ENCODE assay signal across 32 cellular contexts in the genomic region with DNA sequence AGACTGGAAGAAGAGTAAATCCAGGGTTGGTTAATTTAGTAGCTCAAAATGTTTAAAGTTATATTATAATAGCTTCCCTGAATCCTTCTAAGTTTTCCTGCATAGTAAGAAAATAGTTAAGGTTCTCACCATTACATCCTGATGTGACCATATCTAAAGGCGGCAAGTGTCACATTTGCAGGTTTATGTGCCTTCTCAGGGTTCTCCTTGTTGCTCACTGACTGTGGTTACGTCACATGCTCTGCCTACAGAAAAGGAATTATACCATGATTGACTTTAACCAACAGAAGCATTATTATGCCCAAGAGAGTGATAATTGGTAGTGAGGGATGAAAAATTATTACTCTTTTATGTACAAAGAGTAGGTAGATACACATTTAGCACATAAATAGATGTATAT.
"Had no signal": no experiment of that assay in that cellular context is flagged by ENCODE, and none has a peak within 500 bp of the region (broad histone marks: within the 10 kb centered on the region; RNA-seq: fewer than 3 reads in every experiment).

No MANE protein-coding gene starts in this region.

- H3K9me3 Mint-ChIP-seq: activated B cell treated with CpG ODN at 0.5 μM for 24 hours; activated CD4-positive, alpha-beta memory T cell treated with anti-CD3 and anti-CD28 coated beads for 36 hours; activated naive CD4-positive, alpha-beta T cell treated with anti-CD3 and anti-CD28 coated beads, Interleukin-2, amount 10 ng/mL, durations not matched to agents 7 days and 5 days; activated naive CD4-positive, alpha-beta T cell treated with anti-CD3 and anti-CD28 coated beads, Interleukin-2, amount 50 U/mL, for 72 hours; activated naive CD8-positive, alpha-beta T cell treated with anti-CD3 and anti-CD28 coated beads, Interleukin-2, amount 10 ng/mL, durations not matched to agents 7 days and 5 days; activated T-cell treated with anti-CD3 and anti-CD28 coated beads, Interleukin-2, amount 50 U/mL, for 24 hours; activated T-cell treated with anti-CD3 and anti-CD28 coated beads, Interleukin-2, amount 50 U/mL, for 72 hours; brain; T-helper 2 cell treated with Interferon-gamma antibody and Interleukin-4, amounts not matched to agents 5 μg/mL and 100 μg/mL, for 36 hours had no signal

- H3K36me3 ChIP-seq: ascending aorta, breast epithelium, cardiac muscle cell, colonic mucosa, esophagus squamous epithelium, gastroesophageal sphincter, heart right ventricle, WERI-Rb-1 had no signal

- H3K4me3 Mint-ChIP-seq: activated B cell treated with CpG ODN at 0.5 μM for 24 hours; activated CD4-positive, alpha-beta memory T cell treated with anti-CD3 and anti-CD28 coated beads for 36 hours; activated CD4-positive, alpha-beta T cell treated with anti-CD3 and anti-CD28 coated beads for 36 hours; activated CD4-positive, alpha-beta T cell treated with anti-CD3 and anti-CD28 coated beads, Interleukin-2, amount 10 ng/mL, durations not matched to agents 24 days and 14 days; activated CD8-positive, alpha-beta memory T cell treated with anti-CD3 and anti-CD28 coated beads, Interleukin-2, amount 10 ng/mL, durations not matched to agents 7 days and 5 days; activated CD8-positive, alpha-beta T cell treated with anti-CD3 and anti-CD28 coated beads, Interleukin-2, amount 10 ng/mL, durations not matched to agents 7 days and 5 days; activated naive CD4-positive, alpha-beta T cell treated with anti-CD3 and anti-CD28 coated beads, Interleukin-2, amount 10 ng/mL, durations not matched to agents 7 days and 5 days; activated naive CD8-positive, alpha-beta T cell treated with anti-CD3 and anti-CD28 coated beads, Interleukin-2, amount 10 ng/mL, durations not matched to agents 7 days and 5 days; activated T-cell treated with anti-CD3 and anti-CD28 coated beads, Interleukin-2, amount 50 U/mL, for 24 hours; activated T-cell treated with anti-CD3 and anti-CD28 coated beads, Interleukin-2, amount 50 U/mL, for 72 hours; brain; T-helper 2 cell treated with Interferon-gamma antibody and Interleukin-4, amounts not matched to agents 5 μg/mL and 100 μg/mL, for 36 hours had no signal

- H3K27ac ChIP-seq: ascending aorta, breast epithelium, cardiac muscle cell, colonic mucosa, epithelial cell of prostate, esophagus squamous epithelium, gastroesophageal sphincter, heart right ventricle, hepatocyte, WERI-Rb-1 had no signal

- H3K79me2 ChIP-seq: hepatocyte had no signal

- ATAC-seq: activated CD4-positive, alpha-beta T cell treated with anti-CD3 and anti-CD28 coated beads for 36 hours; activated CD8-positive, alpha-beta memory T cell treated with anti-CD3 and anti-CD28 coated beads, Interleukin-2, amount 10 ng/mL, durations not matched to agents 7 days and 5 days; activated CD8-positive, alpha-beta T cell treated with anti-CD3 and anti-CD28 coated beads, Interleukin-2, amount 10 ng/mL, durations not matched to agents 7 days and 5 days; activated naive CD4-positive, alpha-beta T cell treated with anti-CD3 and anti-CD28 coated beads, Interleukin-2, amount 50 U/mL, for 72 hours; activated T-cell treated with anti-CD3 and anti-CD28 coated beads, Interleukin-2, amount 50 U/mL, for 72 hours; gastroesophageal sphincter; heart right ventricle had no signal

- H2AFZ ChIP-seq: hepatocyte had no signal

- H3K27me3 Mint-ChIP-seq: activated CD4-positive, alpha-beta memory T cell treated with anti-CD3 and anti-CD28 coated beads for 36 hours; activated naive CD4-positive, alpha-beta T cell treated with anti-CD3 and anti-CD28 coated beads, Interleukin-2, amount 10 ng/mL, durations not matched to agents 7 days and 5 days; activated naive CD8-positive, alpha-beta T cell treated with anti-CD3 and anti-CD28 coated beads, Interleukin-2, amount 10 ng/mL, durations not matched to agents 7 days and 5 days; activated T-cell treated with anti-CD3 and anti-CD28 coated beads, Interleukin-2, amount 50 U/mL, for 24 hours had no signal

- DNase-seq: activated B cell treated with CpG ODN at 0.5 μM for 24 hours; activated CD4-positive, alpha-beta memory T cell treated with anti-CD3 and anti-CD28 coated beads for 36 hours; activated CD4-positive, alpha-beta T cell treated with anti-CD3 and anti-CD28 coated beads for 36 hours; activated CD4-positive, alpha-beta T cell treated with anti-CD3 and anti-CD28 coated beads, Interleukin-2, amount 10 ng/mL, durations not matched to agents 24 days and 14 days; activated CD4-positive, CD25-positive, alpha-beta regulatory T cell treated with anti-CD3 and anti-CD28 coated beads, Interleukin-2, amount 50 U/mL, for 72 hours; activated CD8-positive, alpha-beta memory T cell treated with anti-CD3 and anti-CD28 coated beads, Interleukin-2, amount 10 ng/mL, durations not matched to agents 7 days and 5 days; activated CD8-positive, alpha-beta memory T cell treated with anti-CD3 and anti-CD28 coated beads, Interleukin-2, amount 50 U/mL, for 4 hours; activated CD8-positive, alpha-beta T cell treated with anti-CD3 and anti-CD28 coated beads, Interleukin-2, amount 10 ng/mL, durations not matched to agents 7 days and 5 days; activated gamma-delta T cell; activated naive CD4-positive, alpha-beta T cell; activated naive CD4-positive, alpha-beta T cell treated with anti-CD3 and anti-CD28 coated beads, Interleukin-2, amount 10 ng/mL, durations not matched to agents 7 days and 5 days; activated naive CD8-positive, alpha-beta T cell treated with anti-CD3 and anti-CD28 coated beads, Interleukin-2, amount 10 ng/mL, durations not matched to agents 7 days and 5 days; activated T-cell treated with anti-CD3 and anti-CD28 coated beads, Interleukin-2, amount 50 U/mL, for 24 hours; activated T-cell treated with anti-CD3 and anti-CD28 coated beads, Interleukin-2, amount 50 U/mL, for 72 hours; central memory CD4-positive, alpha-beta T cell; cerebellar nuclear complex; colonic mucosa; effector CD8-positive, alpha-beta T cell; esophagus squamous epithelium; foreskin melanocyte; heart right ventricle; T1000; WERI-Rb-1 had no signal

- H3K4me3 ChIP-seq: ascending aorta, breast epithelium, cardiac muscle cell, colonic mucosa, esophagus squamous epithelium, gastroesophageal sphincter, heart right ventricle, hepatocyte had no signal

- H3K36me3 Mint-ChIP-seq: activated CD4-positive, alpha-beta memory T cell treated with anti-CD3 and anti-CD28 coated beads for 36 hours; activated CD8-positive, alpha-beta memory T cell treated with anti-CD3 and anti-CD28 coated beads, Interleukin-2, amount 10 ng/mL, durations not matched to agents 7 days and 5 days; activated naive CD4-positive, alpha-beta T cell treated with anti-CD3 and anti-CD28 coated beads, Interleukin-2, amount 10 ng/mL, durations not matched to agents 7 days and 5 days; activated naive CD4-positive, alpha-beta T cell treated with anti-CD3 and anti-CD28 coated beads, Interleukin-2, amount 50 U/mL, for 72 hours; brain had no signal

- H3K4me1 ChIP-seq: ascending aorta, breast epithelium, colonic mucosa, esophagus squamous epithelium had no signal

- H3K27me3 ChIP-seq: ascending aorta, breast epithelium, cardiac muscle cell, colonic mucosa, esophagus squamous epithelium, gastroesophageal sphincter, heart right ventricle, hepatocyte had no signal

- H3K9me3 ChIP-seq: ascending aorta, breast epithelium, colonic mucosa, esophagus squamous epithelium, gastroesophageal sphincter, heart right ventricle had no signal

- H3K27ac Mint-ChIP-seq: activated B cell treated with CpG ODN at 0.5 μM for 24 hours; activated CD4-positive, alpha-beta memory T cell treated with anti-CD3 and anti-CD28 coated beads for 36 hours; activated CD4-positive, alpha-beta T cell treated with anti-CD3 and anti-CD28 coated beads for 36 hours; activated CD4-positive, alpha-beta T cell treated with anti-CD3 and anti-CD28 coated beads, Interleukin-2, amount 10 ng/mL, durations not matched to agents 24 days and 14 days; activated CD8-positive, alpha-beta memory T cell treated with anti-CD3 and anti-CD28 coated beads, Interleukin-2, amount 10 ng/mL, durations not matched to agents 7 days and 5 days; activated CD8-positive, alpha-beta T cell treated with anti-CD3 and anti-CD28 coated beads, Interleukin-2, amount 10 ng/mL, durations not matched to agents 7 days and 5 days; activated naive CD4-positive, alpha-beta T cell treated with anti-CD3 and anti-CD28 coated beads, Interleukin-2, amount 10 ng/mL, durations not matched to agents 7 days and 5 days; activated naive CD4-positive, alpha-beta T cell treated with anti-CD3 and anti-CD28 coated beads, Interleukin-2, amount 50 U/mL, for 72 hours; activated naive CD8-positive, alpha-beta T cell treated with anti-CD3 and anti-CD28 coated beads, Interleukin-2, amount 10 ng/mL, durations not matched to agents 7 days and 5 days; activated T-cell treated with anti-CD3 and anti-CD28 coated beads, Interleukin-2, amount 50 U/mL, for 24 hours; activated T-cell treated with anti-CD3 and anti-CD28 coated beads, Interleukin-2, amount 50 U/mL, for 72 hours; T-helper 2 cell treated with Interferon-gamma antibody and Interleukin-4, amounts not matched to agents 5 μg/mL and 100 μg/mL, for 36 hours had no signal

- H3K4me2 ChIP-seq: hepatocyte had no signal
